ENCODE assay signal across 12 cellular contexts in the genomic region with DNA sequence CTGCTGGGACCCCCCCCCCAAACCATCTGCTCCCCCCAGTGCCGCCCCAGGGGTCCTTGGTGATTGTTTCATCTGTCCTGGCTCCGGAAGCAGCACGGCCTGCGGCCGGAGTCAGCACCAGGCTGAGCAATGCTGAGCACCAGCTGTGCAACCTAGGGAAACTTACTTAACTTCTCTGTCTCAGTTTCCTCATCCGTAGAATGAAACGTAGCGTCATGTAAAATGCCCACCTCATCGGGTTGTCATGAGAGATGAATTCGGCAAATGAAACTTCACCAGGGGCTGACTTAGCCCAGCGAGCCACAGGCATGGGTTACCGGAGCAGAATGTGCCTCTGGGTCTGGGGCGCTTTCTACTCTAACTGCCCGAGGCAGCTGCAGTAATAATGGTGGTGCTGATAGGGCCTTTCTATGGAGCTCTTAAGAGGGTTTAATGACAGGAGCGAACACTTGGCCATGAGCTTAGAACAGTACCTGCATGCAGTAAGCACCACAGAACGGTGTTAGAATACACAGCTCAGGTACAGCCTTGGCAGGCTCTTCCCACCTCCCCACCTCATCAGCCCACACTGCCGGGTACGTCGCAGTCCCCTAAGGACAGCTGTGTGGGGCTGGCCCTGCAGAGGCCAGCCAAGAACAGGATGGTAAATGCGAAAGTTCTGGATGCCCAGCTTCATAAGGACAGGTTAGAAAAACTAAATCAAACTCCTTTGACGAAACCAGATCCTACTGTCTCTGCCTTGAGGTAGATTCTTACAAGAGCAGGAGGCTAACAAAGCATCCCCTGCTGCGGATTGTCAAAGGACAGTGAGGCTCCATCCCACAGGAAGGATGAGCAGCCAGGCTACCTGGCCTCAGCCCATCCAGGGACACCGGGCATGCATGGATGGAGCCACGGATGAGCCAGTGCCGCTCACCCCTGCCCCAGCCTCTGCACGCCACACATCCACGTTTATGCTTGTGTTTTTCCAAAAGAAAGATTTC. TPM values are rescaled to one million over a fixed set of nuclear protein-coding genes. Genes with fewer than 3 reads are reported as not detected.
DNase-seq lines count a peak whose midpoint lies in the region; ATAC-seq, FAIRE-seq and TF ChIP-seq lines count a peak whose summit lies in the region.
"Had no signal": no experiment of that assay in that cellular context is flagged by ENCODE, and none has a peak within 500 bp of the region (broad histone marks: within the 10 kb centered on the region; RNA-seq: fewer than 3 reads in every experiment).

No MANE protein-coding gene starts in this region.

- no peak overlapping the region for H3K9ac ChIP-seq in HepG2 (ENCODE audit: insufficient read depth, low read depth, low read length)

- H3K27ac ChIP-seq in HepG2 (ENCODE audit: extremely low read length, insufficient read depth, low read length) (no peak overlapping the region), stomach (peak overlapping the region in 2 of 5 donors; percentile 44 to 63)

- ATAC-seq in HepG2, result no peak

- CTCF ChIA-PET in HepG2 (lab: Yijun Ruan, JAX; ENCODE audit: low intra/inter-chr PET ratio, low total read pairs), result no interaction called here

- H3K4me3 ChIP-seq in bronchial epithelial cell (ENCODE audit: low read depth, low read length) (peak overlapping the region; percentile 35), HepG2 (replicated peaks in 1 of 3; ENCODE audit: insufficient read depth in 1 of 3, low read depth in 2 of 3, low read length in 3 of 3) (no peak overlapping the region), stomach (peak overlapping the region; percentile 26 to 39 (median 31))

- H3K36me3 Mint-ChIP-seq in HFFc6 (ENCODE audit: low read depth), result peaks cover 59% of the 10 kb centered on the region

- no peak for TF ChIP-seq RAD21 in HepG2 (CRISPR knock-in tag; IDR thresholded peaks at IDR 0.05)

- intact Hi-C loops in HepG2 (cut with micrococcal nuclease; ENCODE audit: unreplicated experiment), result no loop called here
- intact Hi-C loops in stomach (cut with DNase I; ENCODE audit: low total_unique reads), result no loop called here

- H3K9me3 ChIP-seq in HepG2 (ENCODE audit: low read length), result no peaks in the 10 kb centered on the region
- H3K9me3 ChIP-seq in stomach, result peaks cover 0 to 7% (median 0%) of the 10 kb centered on the region in 4 donors

- H3K36me3 ChIP-seq in bronchial epithelial cell (ENCODE audit: control insufficient read depth, insufficient read depth, low read length), result no peaks in the 10 kb centered on the region
- no peaks in the 10 kb centered on the region for H3K36me3 ChIP-seq in HepG2 (replicated peaks in 1 of 2; ENCODE audit: control insufficient read depth in 1 of 2, insufficient read depth in 2 of 2, low read length in 2 of 2)
- H3K36me3 ChIP-seq in stomach, result peaks cover 0 to 15% (median 2%) of the 10 kb centered on the region in 4 donors

- H3K4me1 Mint-ChIP-seq in HFFc6 (ENCODE audit: low read depth), result peaks cover 43% of the 10 kb centered on the region

- DNase-seq in HFFc6, result no peak
- DNase-seq in bronchial epithelial cell (ENCODE audit: low read depth), result no peak
- DNase-seq in HepG2 (ENCODE audit: low spot score), result no peak
- peak; percentile 17 for DNase-seq in stomach
- no peak for DNase-seq in HuH-7 (ENCODE audit: low spot score)
- DNase-seq in AG08395 (ENCODE audit: low spot score), result no peak
- DNase-seq in SK-N-DZ (ENCODE audit: low spot score), result no peak
- no peak for DNase-seq in DMS53 (lab: John Stamatoyannopoulos, UW)
- DNase-seq: activated T-cell treated with anti-CD3 and anti-CD28 coated beads, Interleukin-2, amount 50 U/mL, for 4 hours; NCI-H1417 treated with DMSO at 0.1 percent for 48 hours had no signal

- FAIRE-seq in bronchial epithelial cell (lab: Jason Lieb, UNC), result no peak
- FAIRE-seq in HepG2 (lab: Jason Lieb, UNC), result no peak
- FAIRE-seq: G401.6 had no signal

- WGBS in HepG2 (ENCODE audit: low lambda C conversion rate), result 37% methylated on average over 26 of the region's 27 CpGs
- WGBS in stomach, 5 donors, result 38 to 46% (median 42%) methylated on average over 21 to 27 of the region's 27 CpGs

- H3K27ac Mint-ChIP-seq in HFFc6, result peak overlapping the region; percentile 90
- H3K27ac Mint-ChIP-seq: stimulated activated naive CD8-positive, alpha-beta T cell treated with anti-CD3 and anti-CD28 coated beads, Interleukin-15, Interleukin-2, amounts not matched to agents 100 ng/mL and 50 ng/mL, for 24 hours had no signal

- in situ Hi-C loops in HepG2 (cut with HindIII; ENCODE audit: extremely low pct_ligation_motif_present, low pct_unique_long_range_greater_than_20kb), result no loop called here

- POLR2A ChIA-PET in HepG2 (lab: Yijun Ruan, JAX), result no interaction called here

- no peaks in the 10 kb centered on the region for H4K20me1 ChIP-seq in HepG2 (ENCODE audit: insufficient read depth, low read length)

- no peaks in the 10 kb centered on the region for H3K9me3 Mint-ChIP-seq in HFFc6
- H3K9me3 Mint-ChIP-seq: activated T-cell treated with anti-CD3 and anti-CD28 coated beads, Interleukin-2, amount 50 U/mL, for 4 hours had no signal

- TF ChIP-seq EP300 in HepG2 (IDR thresholded peaks at IDR 0.05; ENCODE audit: low read depth in 2 of 2, low read length in 2 of 2) (no peak), HepG2 (CRISPR knock-in tag; IDR thresholded peaks at IDR 0.05; ENCODE audit: borderline replicate concordance) (no peak), stomach (IDR thresholded peaks at IDR 0.05) (no peak)

- H3K27me3 ChIP-seq in bronchial epithelial cell (ENCODE audit: control insufficient read depth, insufficient read depth, low read length), result peaks cover 2% of the 10 kb centered on the region
- H3K27me3 ChIP-seq in HepG2 (ENCODE audit: control insufficient read depth in 1 of 2, insufficient read depth in 2 of 2, low read length in 2 of 2), result peaks cover 12 to 75% of the 10 kb centered on the region in 2 experiments; a peak in 4 of 5 replicates
- peaks cover 0 to 57% (median 22%) of the 10 kb centered on the region in 3 donors for H3K27me3 ChIP-seq in stomach

- TF ChIP-seq CTCF in HFFc6 (IDR thresholded peaks at IDR 0.05), result no peak
- TF ChIP-seq CTCF in bronchial epithelial cell (IDR thresholded peaks at IDR 0.05; ENCODE audit: insufficient read depth, low read length, severe bottlenecking), result no peak
- TF ChIP-seq CTCF in HepG2 (CRISPR knock-in tag; IDR thresholded peaks at IDR 0.05), result no peak
- no peak for TF ChIP-seq CTCF in stomach (IDR thresholded peaks at IDR 0.05)

- BruUV-seq in HepG2 (replicated peaks; lab: Mats Ljungman, UMichigan), result no TSS peak

- H2AFZ ChIP-seq in HepG2 (ENCODE audit: low read length), result no peak overlapping the region

- H3K4me3 Mint-ChIP-seq in HFFc6, result peak overlapping the region; percentile 98

- no peak overlapping the region for H3K4me2 ChIP-seq in HepG2 (ENCODE audit: low read depth, low read length)

- H3K27me3 Mint-ChIP-seq in HFFc6 (ENCODE audit: insufficient read depth), result peaks cover 10% of the 10 kb centered on the region

- TF ChIP-seq POLR2A in HepG2 (IDR thresholded peaks at IDR 0.05; ENCODE audit: insufficient read depth in 1 of 2, low read depth in 2 of 2, low read length in 2 of 2), result no peak
- TF ChIP-seq POLR2A in stomach (IDR thresholded peaks at IDR 0.05), result no peak

- no peaks in the 10 kb centered on the region for H3K4me1 ChIP-seq in HepG2 (ENCODE audit: insufficient read depth, low read length)
- peaks cover 9 to 29% (median 19%) of the 10 kb centered on the region in 4 donors for H3K4me1 ChIP-seq in stomach

- H3K79me2 ChIP-seq in HepG2 (ENCODE audit: insufficient read depth, low read length), result no peaks in the 10 kb centered on the region

TF ChIP-seq in HepG2, 621 proteins besides CTCF, POLR2A, EP300 and RAD21:
- TF ChIP-seq NFATC3 (CRISPR knock-in tag; IDR thresholded peaks at IDR 0.05) (no peak), ZNF768 (CRISPR knock-in tag; IDR thresholded peaks at IDR 0.05) (peak; percentile 71; the same call in 1 of the 2 replicates)

RNA-seq across cellular contexts. Expression of gene THBS2, which starts 1.5 kb away (rescaled TPM):
- total RNA-seq in HFFc6 (2021; fragmentation: NEBNext Ultra II Directional; extraction: Animal tissue kit (Norgen Biotek cat#: 25700)), result 100 to 1,000 TPM; 156 to 254 (median 218) TPM
- 3.6 and 8.7 TPM in 2 replicates for total RNA-seq in bronchial epithelial cell
- 0.08 and 0.15 TPM in 2 replicates for total RNA-seq in HepG2 (2016; rRNA removed; fragmentation: Illumina TruSeq; extraction: Trizol)
- total RNA-seq in HepG2 (2016; cell fraction: cytosol; rRNA removed; fragmentation: Illumina TruSeq; extraction: Trizol; ENCODE audit: low read depth), result not detected in 2 replicates
- 0.10 and 0.30 TPM in 2 replicates for total RNA-seq in HepG2 (2016; cell fraction: insoluble cytoplasmic fraction; rRNA removed; fragmentation: Illumina TruSeq; extraction: Trizol)
- 0.31 TPM in 1 of 2 replicates, not detected in the other for total RNA-seq in HepG2 (2016; cell fraction: membrane; rRNA removed; fragmentation: Illumina TruSeq; extraction: Trizol)
- total RNA-seq in HepG2 (2016; cell fraction: nucleus; rRNA removed; fragmentation: Illumina TruSeq; extraction: Trizol), result 0.31 and 0.41 TPM in 2 replicates
- 0.12 and 0.26 TPM in 2 replicates for polyA plus RNA-seq in HepG2 (2011; rRNA removed)
- 0.05 and 0.24 TPM in 2 replicates for polyA plus RNA-seq in HepG2 (2011; cell fraction: cytosol; rRNA removed)
- polyA plus RNA-seq in HepG2 (2011; cell fraction: nucleus; rRNA removed), result 0.28 and 0.40 TPM in 2 replicates
- polyA plus RNA-seq in HepG2 (2012), result 0.05 and 0.27 TPM in 2 replicates
- 0.05 TPM in 1 of 2 replicates, not detected in the other for polyA plus RNA-seq in HepG2 (2016; cell fraction: cytosol; fragmentation: Illumina TruSeq; extraction: Trizol; ENCODE audit: low read depth)
- not detected in 2 replicates for polyA plus RNA-seq in HepG2 (2016; cell fraction: insoluble cytoplasmic fraction; fragmentation: Illumina TruSeq; extraction: Trizol; ENCODE audit: low read depth)
- polyA plus RNA-seq in HepG2 (2016; cell fraction: membrane; fragmentation: Illumina TruSeq; extraction: Trizol; ENCODE audit: low read depth), result not detected in 2 replicates
- polyA plus RNA-seq in HepG2 (2016; cell fraction: nucleus; fragmentation: Illumina TruSeq; extraction: Trizol; ENCODE audit: insufficient read depth, low read depth), result 0.48 and 1.0 TPM in 2 replicates
- 0.75 and 0.82 TPM in 2 replicates for polyA minus RNA-seq in HepG2 (2011; rRNA and poly(A)+ RNA removed; ENCODE audit: low replicate concordance)
- 0.20 TPM in 1 of 2 replicates, not detected in the other for polyA minus RNA-seq in HepG2 (2011; cell fraction: cytosol; rRNA and poly(A)+ RNA removed)
- polyA minus RNA-seq in HepG2 (2011; cell fraction: nucleus; rRNA and poly(A)+ RNA removed), result 0.13 and 0.75 TPM in 2 replicates
- total RNA-seq in stomach, result 10 to 100 TPM in 2 of 5 donors, 1 to 10 TPM in 2, under 1 TPM in 1; under 0.01 to 56.0 (median 7.7) TPM
- under 1 TPM; 0.31 to 0.87 (median 0.70) TPM for polyA plus RNA-seq in stomach
- polyA plus RNA-seq in SK-N-DZ (2014; cell fraction: cytosol; rRNA removed), result 0.07 TPM in 1 of 2 replicates, not detected in the other
- not detected in 2 replicates for polyA plus RNA-seq in SK-N-DZ (2014; cell fraction: nucleus; rRNA removed)

Comparison
In these comparisons a context has a peak if more than half of its experiments do, and no peak if none do; other contexts are left out.
1. H3K4me3 ChIP-seq: peak in bronchial epithelial cell (single experiment) and stomach (4 of 4); none in HepG2 (0 of 3).